ENCODE assay signal across 19 cellular contexts in genomic region chr1:25253911-25254310, GRCh38.
DNase-seq lines count a peak whose midpoint lies in the region; ATAC-seq lines count a peak whose summit lies in the region.
"Had no signal": no experiment of that assay in that cellular context is flagged by ENCODE, and none has a peak within 500 bp of the region (broad histone marks: within the 10 kb centered on the region; RNA-seq: fewer than 3 reads in every experiment).

No MANE protein-coding gene starts in this region.

- H3K4me3 Mint-ChIP-seq in effector memory CD8-positive, alpha-beta T cell: no peak overlapping the region
- H3K4me3 Mint-ChIP-seq: CD14-positive monocyte, natural killer cell had no signal

- no peak overlapping the region for H3K4me3 ChIP-seq in iPS-20b (ENCODE audit: low read length)
- H3K4me3 ChIP-seq: breast epithelium, heart right ventricle, left ventricle myocardium inferior, SJCRH30, tibial artery had no signal

- peaks cover 0 to 5% of the 10 kb centered on the region in 2 donors for H3K4me1 Mint-ChIP-seq in effector memory CD8-positive, alpha-beta T cell (ENCODE audit: low read depth in 2 of 2)
- H3K4me1 Mint-ChIP-seq: CD14-positive monocyte, natural killer cell had no signal

- no peaks in the 10 kb centered on the region for H3K36me3 ChIP-seq in iPS-20b (ENCODE audit: insufficient read depth, low read depth, low read length)
- H3K36me3 ChIP-seq: breast epithelium, left ventricle myocardium inferior, SJCRH30, tibial artery had no signal

- DNase-seq in AG08396 (ENCODE audit: low spot score): peak; percentile 49
- peak; percentile 67 for DNase-seq in HCEC 1CT
- peak; percentile 78 for DNase-seq in amniotic epithelial cell (ENCODE audit: low read depth)
- no peak for DNase-seq in effector memory CD8-positive, alpha-beta T cell
- DNase-seq in activated CD4-positive, alpha-beta T cell treated with anti-CD3 and anti-CD28 coated beads, Interleukin-2, amount 50 U/mL, for 48 hours: no peak
- no peak for DNase-seq in DMS79 treated with DMSO at 0.1 percent for 48 hours (lab: John Stamatoyannopoulos, UW)
- DNase-seq: activated effector memory CD4-positive, alpha-beta T cell treated with anti-CD3 and anti-CD28 coated beads, Interleukin-2, amount 50 U/mL, for 16 hours; heart right ventricle; left ventricle myocardium inferior; natural killer cell; retina; SJCRH30; stimulated activated CD4-positive, alpha-beta T cell treated with anti-CD3 and anti-CD28 coated beads, Interleukin-1b, Interleukin-23, amount 100 ng/mL, for 48 hours; stimulated activated CD8-positive, alpha-beta memory T cell treated with anti-CD3 and anti-CD28 coated beads, Interleukin-4, amount 100 ng/mL, for 48 hours; tibial artery had no signal

- no peak overlapping the region for H3K9ac ChIP-seq in iPS-20b (ENCODE audit: low read depth, low read length)

- H3K27me3 ChIP-seq in iPS-20b (ENCODE audit: insufficient read depth, low read length): no peaks in the 10 kb centered on the region
- H3K27me3 ChIP-seq: breast epithelium, heart right ventricle, SJCRH30, tibial artery had no signal

- peaks cover 11% of the 10 kb centered on the region for H3K36me3 Mint-ChIP-seq in effector memory CD8-positive, alpha-beta T cell (ENCODE audit: insufficient read depth)
- H3K36me3 Mint-ChIP-seq: natural killer cell had no signal

- ATAC-seq in effector memory CD8-positive, alpha-beta T cell (replicated peaks): no peak
- no peak for ATAC-seq in HG02588 (IDR thresholded peaks at IDR 0.05; ENCODE audit: unreplicated experiment)
- ATAC-seq: heart right ventricle, natural killer cell had no signal

- H3K27ac Mint-ChIP-seq in effector memory CD8-positive, alpha-beta T cell: no peak overlapping the region
- H3K27ac Mint-ChIP-seq: natural killer cell had no signal

- H3K9me3 ChIP-seq in iPS-20b (ENCODE audit: insufficient read depth, low read depth, low read length): no peaks in the 10 kb centered on the region
- H3K9me3 ChIP-seq: breast epithelium, heart right ventricle, left ventricle myocardium inferior, SJCRH30, tibial artery had no signal

- peak overlapping the region; percentile 69 for H3K27ac ChIP-seq in iPS-20b (ENCODE audit: low read length)
- H3K27ac ChIP-seq: breast epithelium, heart right ventricle, left ventricle myocardium inferior, SJCRH30, tibial artery had no signal

- no peaks in the 10 kb centered on the region for H3K27me3 Mint-ChIP-seq in effector memory CD8-positive, alpha-beta T cell

- H3K9me3 Mint-ChIP-seq in effector memory CD8-positive, alpha-beta T cell: no peaks in the 10 kb centered on the region
- H3K9me3 Mint-ChIP-seq: CD14-positive monocyte, natural killer cell had no signal

- H3K4me1 ChIP-seq in iPS-20b (ENCODE audit: insufficient read depth, low read length): peaks cover 10% of the 10 kb centered on the region
- H3K4me1 ChIP-seq: breast epithelium, left ventricle myocardium inferior had no signal

Comparison
In these comparisons a context has a peak if more than half of its experiments do, and no peak if none do; other contexts are left out.
1. DNase-seq: peak in AG08396 (single experiment), HCEC 1CT (single experiment) and amniotic epithelial cell (single experiment); none in effector memory CD8-positive, alpha-beta T cell (0 of 3), activated CD4-positive, alpha-beta T cell treated with anti-CD3 and anti-CD28 coated beads, Interleukin-2, amount 50 U/mL, for 48 hours (0 of 2) and DMS79 treated with DMSO at 0.1 percent for 48 hours (single experiment).